ENCODE assay signal across 8 cellular contexts in genomic region chr10:45971742-45972105, GRCh38. TPM values are rescaled to one million over a fixed set of nuclear protein-coding genes. Genes with fewer than 3 reads are reported as not detected.
DNase-seq lines count a peak whose midpoint lies in the region; ATAC-seq, FAIRE-seq and TF ChIP-seq lines count a peak whose summit lies in the region.
"Not testable (repeated sequence)": the region's sequence is repeated elsewhere in the genome, so short reads cannot be mapped to it uniquely, and the experiment has no call there.

No MANE protein-coding gene starts in this region.

- not testable (repeated sequence) for H3K9me3 ChIP-seq in SU-DHL-6 (ENCODE audit: insufficient read depth, low read length); hepatocyte (ENCODE audit: low read depth); neural progenitor cell (ENCODE audit: low read depth)

- H3K9me3 Mint-ChIP-seq in neural progenitor cell, result not testable (repeated sequence)

- not testable (repeated sequence) for H3K9me2 ChIP-seq in SU-DHL-6 (replicated peaks; ENCODE audit: insufficient read depth, low read length); hepatocyte (replicated peaks; ENCODE audit: insufficient read depth)

- H3K79me2 ChIP-seq in SU-DHL-6 (ENCODE audit: insufficient read depth, low read length), result peaks cover 68% of the 10 kb centered on the region
- peaks cover 70% of the 10 kb centered on the region for H3K79me2 ChIP-seq in hepatocyte
- H3K79me2 ChIP-seq in neural progenitor cell (ENCODE audit: low read depth), result peaks cover 94% of the 10 kb centered on the region

- H3K4me3 Mint-ChIP-seq in neural progenitor cell, result peak overlapping the region; percentile 99

- H3K27me3 ChIP-seq in SU-DHL-6 (ENCODE audit: low read length); brain microvascular endothelial cell (replicated peaks); hepatocyte; neural progenitor cell: not testable (repeated sequence)

- in situ Hi-C loops in brain microvascular endothelial cell (cut with HindIII; ENCODE audit: low pct_ligation_motif_present, low sequenced_read_pairs), result not testable (repeated sequence)

- not testable (repeated sequence) for H3F3A ChIP-seq in SU-DHL-6 (ENCODE audit: insufficient read depth); neural progenitor cell (ENCODE audit: low read depth)

- ATAC-seq in GM21737 (IDR thresholded peaks at IDR 0.05; ENCODE audit: unreplicated experiment) (peak; percentile 33), HG03439 (IDR thresholded peaks at IDR 0.05; ENCODE audit: unreplicated experiment) (peak; percentile 33)

- DNase-seq in GM12865 (ENCODE audit: low read depth), result peak; percentile 9
- DNase-seq in brain microvascular endothelial cell, result not testable (repeated sequence)
- peak; percentile 9 for DNase-seq in hepatocyte (ENCODE audit: low spot score)
- peak; percentile 53 for DNase-seq in neural progenitor cell (ENCODE audit: low spot score)
- DNase-seq in urothelium cell line (ENCODE audit: low spot score), result peak; percentile 2

- H3K27ac ChIP-seq in SU-DHL-6 (ENCODE audit: low read depth, low read length), result not testable (repeated sequence)
- peak overlapping the region; percentile 88 for H3K27ac ChIP-seq in brain microvascular endothelial cell
- H3K27ac ChIP-seq in hepatocyte, result peak overlapping the region; percentile 74
- peak overlapping the region; percentile 84 for H3K27ac ChIP-seq in neural progenitor cell

- peaks cover 19% of the 10 kb centered on the region for H3K4me1 Mint-ChIP-seq in neural progenitor cell

- not testable (repeated sequence) for H4K20me1 ChIP-seq in SU-DHL-6 (ENCODE audit: low read depth, low read length); hepatocyte (ENCODE audit: insufficient read depth, poor library complexity, severe bottlenecking)
- H4K20me1 ChIP-seq in neural progenitor cell (ENCODE audit: low read depth), result peaks cover 17% of the 10 kb centered on the region

- peak overlapping the region; percentile 62 for H3K4me2 ChIP-seq in SU-DHL-6 (ENCODE audit: low read depth, low read length, poor library complexity, severe bottlenecking)
- peak overlapping the region; percentile 77 for H3K4me2 ChIP-seq in hepatocyte
- H3K4me2 ChIP-seq in neural progenitor cell, result peak overlapping the region; percentile 83

- 1% methylated on average over 25 of the region's 25 CpGs for WGBS in hepatocyte (ENCODE audit: low lambda C conversion rate, missing lambda C conversion rate)

- H3K4me1 ChIP-seq in hepatocyte (ENCODE audit: insufficient read depth); neural progenitor cell: not testable (repeated sequence)

- H3K36me3 Mint-ChIP-seq in neural progenitor cell, result not testable (repeated sequence)

- peak overlapping the region; percentile 90 for H3K4me3 ChIP-seq in GM12865 (ENCODE audit: low read depth, low read length)
- peak overlapping the region; percentile 93 for H3K4me3 ChIP-seq in SU-DHL-6 (ENCODE audit: insufficient read depth, low read length, poor library complexity, severe bottlenecking)
- H3K4me3 ChIP-seq in brain microvascular endothelial cell (ENCODE audit: low read depth, low read length), result peak overlapping the region; percentile 71
- H3K4me3 ChIP-seq in hepatocyte, result peak overlapping the region; percentile 66
- peak overlapping the region; percentile 97 for H3K4me3 ChIP-seq in neural progenitor cell

- not testable (repeated sequence) for TF ChIP-seq CTCF in GM12865 (IDR thresholded peaks at IDR 0.05; ENCODE audit: insufficient read depth, low read depth, low read length, missing control alignments); SU-DHL-6 (IDR thresholded peaks at IDR 0.05; ENCODE audit: insufficient read depth, low read length, poor library complexity, severe bottlenecking); brain microvascular endothelial cell (IDR thresholded peaks at IDR 0.05; ENCODE audit: low read depth, low read length, missing control alignments); hepatocyte (IDR thresholded peaks at IDR 0.05; ENCODE audit: poor library complexity)
- TF ChIP-seq CTCF in neural progenitor cell (IDR thresholded peaks at IDR 0.05), result peak; percentile 20

- H3K36me3 ChIP-seq in SU-DHL-6 (ENCODE audit: low read length); brain microvascular endothelial cell (replicated peaks); hepatocyte (replicated peaks; ENCODE audit: insufficient read depth, low read depth); neural progenitor cell: not testable (repeated sequence)

- H2AFZ ChIP-seq in SU-DHL-6 (ENCODE audit: low read depth, low read length, severe bottlenecking), result not testable (repeated sequence)
- peak overlapping the region; percentile 89 for H2AFZ ChIP-seq in hepatocyte
- H2AFZ ChIP-seq in neural progenitor cell (replicated peaks), result peak overlapping the region; percentile 81

- not testable (repeated sequence) for H3K27me3 Mint-ChIP-seq in neural progenitor cell (ENCODE audit: insufficient read depth, low read depth)

- peak overlapping the region; percentile 81 for H3K9ac ChIP-seq in SU-DHL-6 (ENCODE audit: low read length)
- H3K9ac ChIP-seq in neural progenitor cell, result peak overlapping the region; percentile 93

- peak overlapping the region; percentile 90 for H3K27ac Mint-ChIP-seq in neural progenitor cell

- not testable (repeated sequence) for FAIRE-seq in urothelium cell line (lab: Jason Lieb, UNC)

RNA-seq across cellular contexts. Expression of gene TIMM23, which starts 0.6 kb away (rescaled TPM):
- 76.4 and 80.7 TPM in 2 replicates for total RNA-seq in hepatocyte
- polyA plus RNA-seq in hepatocyte, result 122 and 144 TPM in 2 replicates
- 74.1 and 85.4 TPM in 2 replicates for total RNA-seq in neural progenitor cell (ENCODE audit: low replicate concordance)

RNA-seq across cellular contexts. Expression of gene NCOA4, which starts 58.7 kb away (rescaled TPM):
- total RNA-seq in hepatocyte (171 and 174 TPM in 2 replicates), neural progenitor cell (ENCODE audit: low replicate concordance) (67.7 and 91.7 TPM in 2 replicates)
- 66.9 and 81.8 TPM in 2 replicates for polyA plus RNA-seq in hepatocyte
